36 cellular contexts compared by ENCODE assay signal in the genomic region with DNA sequence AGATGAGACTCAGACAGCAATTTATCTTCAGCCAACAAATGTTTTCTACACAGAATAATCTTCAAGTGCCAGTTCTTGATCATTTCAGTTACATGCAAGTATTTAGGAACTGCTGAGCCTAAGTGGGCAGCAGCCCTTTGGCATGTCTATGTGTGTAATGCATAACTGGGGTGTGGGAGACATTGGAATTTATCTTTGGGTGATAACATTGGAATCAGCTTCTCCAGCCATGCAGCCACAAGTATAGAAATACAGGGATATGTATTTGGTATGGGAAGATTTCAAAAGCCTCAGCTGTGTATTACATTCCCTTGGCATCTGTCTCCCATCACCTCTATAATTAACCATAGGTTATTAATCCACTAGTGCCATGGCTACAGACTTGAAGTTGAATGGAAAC.
"Had no signal": no experiment of that assay in that cellular context is flagged by ENCODE, and none has a peak within 500 bp of the region (broad histone marks: within the 10 kb centered on the region; RNA-seq: fewer than 3 reads in every experiment).

No MANE protein-coding gene starts in this region.

- H3K27me3 Mint-ChIP-seq: activated CD4-positive, alpha-beta memory T cell treated with anti-CD3 and anti-CD28 coated beads for 36 hours; activated CD4-positive, alpha-beta T cell treated with anti-CD3 and anti-CD28 coated beads for 36 hours; activated CD4-positive, alpha-beta T cell treated with anti-CD3 and anti-CD28 coated beads, Interleukin-2, amount 10 ng/mL, durations not matched to agents 24 days and 14 days; activated CD8-positive, alpha-beta memory T cell treated with anti-CD3 and anti-CD28 coated beads, Interleukin-2, amount 10 ng/mL, durations not matched to agents 7 days and 5 days; activated naive CD4-positive, alpha-beta T cell treated with anti-CD3 and anti-CD28 coated beads, Interleukin-2, amount 50 U/mL, for 24 hours; activated naive CD8-positive, alpha-beta T cell treated with anti-CD3 and anti-CD28 coated beads for 36 hours; activated naive CD8-positive, alpha-beta T cell treated with anti-CD3 and anti-CD28 coated beads, Interleukin-2, amount 50 U/mL, for 24 hours; brain; dendritic cell treated with granulocyte-macrophage colony-stimulating factor and Interleukin-4, amounts not matched to agents 40 ng/mL and 50 ng/mL, for 4 days; T-helper 17 cell had no signal

- H3K9me3 Mint-ChIP-seq: activated CD4-positive, alpha-beta memory T cell treated with anti-CD3 and anti-CD28 coated beads for 36 hours; activated CD4-positive, alpha-beta T cell treated with anti-CD3 and anti-CD28 coated beads, Interleukin-2, amount 10 ng/mL, durations not matched to agents 24 days and 14 days; activated naive CD4-positive, alpha-beta T cell treated with anti-CD3 and anti-CD28 coated beads for 36 hours; activated naive CD4-positive, alpha-beta T cell treated with anti-CD3 and anti-CD28 coated beads, Interleukin-2, amount 50 U/mL, for 24 hours; activated naive CD8-positive, alpha-beta T cell treated with anti-CD3 and anti-CD28 coated beads for 36 hours; activated naive CD8-positive, alpha-beta T cell treated with anti-CD3 and anti-CD28 coated beads, Interleukin-2, amount 50 U/mL, for 24 hours; activated T-helper 1 cell treated with anti-CD3 and anti-CD28 coated beads, Interleukin-12 subunit alpha, Interleukin-12 subunit beta, Interleukin-2, Interleukin-4 antibody, amounts not matched to agents 30 ng/mL and 10 ng/mL and 1 ng/mL, durations not matched to agents 14 hours and 24 hours and 36 hours; activated T-helper 2 cell treated with anti-CD3 and anti-CD28 coated beads, Interferon-gamma antibody, Interleukin-2, Interleukin-4, amounts not matched to agents 10 μg/mL and 5 μg/mL and 100 μg/mL, durations not matched to agents 14 hours and 24 hours and 36 hours; dendritic cell treated with granulocyte-macrophage colony-stimulating factor and Interleukin-4, amounts not matched to agents 40 ng/mL and 50 ng/mL, for 4 days; endodermal cell; T-helper 2 cell treated with Interferon-gamma antibody and Interleukin-4, amounts not matched to agents 5 μg/mL and 100 μg/mL, for 36 hours had no signal

- H3K36me3 ChIP-seq: adrenal gland, breast epithelium, cardiac muscle cell had no signal

- H3K4me1 ChIP-seq: adrenal gland, breast epithelium had no signal

- H3K4me3 Mint-ChIP-seq: activated CD4-positive, alpha-beta memory T cell treated with anti-CD3 and anti-CD28 coated beads for 36 hours; activated CD4-positive, alpha-beta T cell treated with anti-CD3 and anti-CD28 coated beads for 36 hours; activated CD4-positive, alpha-beta T cell treated with anti-CD3 and anti-CD28 coated beads, Interleukin-2, amount 10 ng/mL, durations not matched to agents 24 days and 14 days; activated CD8-positive, alpha-beta memory T cell treated with anti-CD3 and anti-CD28 coated beads, Interleukin-2, amount 10 ng/mL, durations not matched to agents 7 days and 5 days; activated CD8-positive, alpha-beta T cell treated with anti-CD3 and anti-CD28 coated beads, Interleukin-2, amount 10 ng/mL, durations not matched to agents 7 days and 5 days; activated naive CD4-positive, alpha-beta T cell treated with anti-CD3 and anti-CD28 coated beads for 36 hours; activated naive CD4-positive, alpha-beta T cell treated with anti-CD3 and anti-CD28 coated beads, Interleukin-2, amount 50 U/mL, for 24 hours; activated naive CD8-positive, alpha-beta T cell treated with anti-CD3 and anti-CD28 coated beads for 36 hours; activated naive CD8-positive, alpha-beta T cell treated with anti-CD3 and anti-CD28 coated beads, Interleukin-2, amount 50 U/mL, for 24 hours; activated T-helper 1 cell treated with anti-CD3 and anti-CD28 coated beads, Interleukin-12 subunit alpha, Interleukin-12 subunit beta, Interleukin-2, Interleukin-4 antibody, amounts not matched to agents 30 ng/mL and 10 ng/mL and 1 ng/mL, durations not matched to agents 14 hours and 24 hours and 36 hours; brain; dendritic cell treated with granulocyte-macrophage colony-stimulating factor and Interleukin-4, amounts not matched to agents 40 ng/mL and 50 ng/mL, for 4 days; endodermal cell; T-helper 17 cell; T-helper 2 cell treated with Interferon-gamma antibody and Interleukin-4, amounts not matched to agents 5 μg/mL and 100 μg/mL, for 36 hours had no signal

- ATAC-seq: activated CD4-positive, alpha-beta T cell treated with anti-CD3 and anti-CD28 coated beads for 36 hours; activated CD8-positive, alpha-beta memory T cell treated with anti-CD3 and anti-CD28 coated beads, Interleukin-2, amount 10 ng/mL, durations not matched to agents 7 days and 5 days; activated CD8-positive, alpha-beta T cell treated with anti-CD3 and anti-CD28 coated beads, Interleukin-2, amount 10 ng/mL, durations not matched to agents 7 days and 5 days; activated naive CD8-positive, alpha-beta T cell treated with anti-CD3 and anti-CD28 coated beads, Interleukin-2, amount 50 U/mL, for 24 hours; esophagus mucosa; T-helper 17 cell had no signal

- DNase-seq: activated CD4-positive, alpha-beta memory T cell treated with anti-CD3 and anti-CD28 coated beads for 36 hours; activated CD4-positive, alpha-beta T cell treated with anti-CD3 and anti-CD28 coated beads for 36 hours; activated CD4-positive, alpha-beta T cell treated with anti-CD3 and anti-CD28 coated beads, Interleukin-2, amount 10 ng/mL, durations not matched to agents 24 days and 14 days; activated CD4-positive, CD25-positive, alpha-beta regulatory T cell; activated CD4-positive, CD25-positive, alpha-beta regulatory T cell treated with anti-CD3 and anti-CD28 coated beads, Interleukin-2, amount 50 U/mL, for 72 hours; activated CD8-positive, alpha-beta memory T cell treated with anti-CD3 and anti-CD28 coated beads, Interleukin-2, amount 10 ng/mL, durations not matched to agents 7 days and 5 days; activated CD8-positive, alpha-beta memory T cell treated with anti-CD3 and anti-CD28 coated beads, Interleukin-2, amount 50 U/mL, for 4 hours; activated CD8-positive, alpha-beta T cell treated with anti-CD3 and anti-CD28 coated beads, Interleukin-2, amount 10 ng/mL, durations not matched to agents 7 days and 5 days; activated effector memory CD4-positive, alpha-beta T cell treated with anti-CD3 and anti-CD28 coated beads, Interleukin-2, amount 50 U/mL, for 16 hours; activated naive CD4-positive, alpha-beta T cell treated with anti-CD3 and anti-CD28 coated beads for 36 hours; activated naive CD8-positive, alpha-beta T cell treated with anti-CD3 and anti-CD28 coated beads for 36 hours; activated naive CD8-positive, alpha-beta T cell treated with anti-CD3 and anti-CD28 coated beads, Interleukin-2, amount 50 U/mL, for 24 hours; activated T-cell treated with anti-CD3 and anti-CD28 coated beads, Interleukin-2, amount 50 U/mL, for 1 hour; activated T-cell treated with anti-CD3 and anti-CD28 coated beads, Interleukin-2, amount 50 U/mL, for 48 hours; adrenal gland; amygdala; aorta; central memory CD4-positive, alpha-beta T cell; dorsolateral prefrontal cortex; effector memory CD4-positive, alpha-beta T cell; endodermal cell; foreskin fibroblast; head of caudate nucleus; T-helper 17 cell; T1000 had no signal

- H3K9me3 ChIP-seq: adrenal gland, breast epithelium had no signal

- H3K4me3 ChIP-seq: adrenal gland, breast epithelium, cardiac muscle cell, coronary artery, dorsolateral prefrontal cortex had no signal

- H3K27ac ChIP-seq: adrenal gland, breast epithelium, cardiac muscle cell, coronary artery, dorsolateral prefrontal cortex had no signal

- FAIRE-seq: frontal cortex had no signal

- H3K36me3 Mint-ChIP-seq: activated CD4-positive, alpha-beta memory T cell treated with anti-CD3 and anti-CD28 coated beads for 36 hours; activated naive CD8-positive, alpha-beta T cell treated with anti-CD3 and anti-CD28 coated beads for 36 hours; brain had no signal

- H3K4me1 Mint-ChIP-seq: activated CD8-positive, alpha-beta memory T cell treated with anti-CD3 and anti-CD28 coated beads, Interleukin-2, amount 10 ng/mL, durations not matched to agents 7 days and 5 days; activated naive CD4-positive, alpha-beta T cell treated with anti-CD3 and anti-CD28 coated beads, Interleukin-2, amount 50 U/mL, for 24 hours had no signal

- H3K27ac Mint-ChIP-seq: activated CD4-positive, alpha-beta memory T cell treated with anti-CD3 and anti-CD28 coated beads for 36 hours; activated CD4-positive, alpha-beta T cell treated with anti-CD3 and anti-CD28 coated beads for 36 hours; activated CD4-positive, alpha-beta T cell treated with anti-CD3 and anti-CD28 coated beads, Interleukin-2, amount 10 ng/mL, durations not matched to agents 24 days and 14 days; activated CD8-positive, alpha-beta memory T cell treated with anti-CD3 and anti-CD28 coated beads, Interleukin-2, amount 10 ng/mL, durations not matched to agents 7 days and 5 days; activated CD8-positive, alpha-beta T cell treated with anti-CD3 and anti-CD28 coated beads, Interleukin-2, amount 10 ng/mL, durations not matched to agents 7 days and 5 days; activated naive CD4-positive, alpha-beta T cell treated with anti-CD3 and anti-CD28 coated beads for 36 hours; activated naive CD4-positive, alpha-beta T cell treated with anti-CD3 and anti-CD28 coated beads, Interleukin-2, amount 50 U/mL, for 24 hours; activated naive CD8-positive, alpha-beta T cell treated with anti-CD3 and anti-CD28 coated beads for 36 hours; activated naive CD8-positive, alpha-beta T cell treated with anti-CD3 and anti-CD28 coated beads, Interleukin-2, amount 50 U/mL, for 24 hours; activated T-helper 1 cell treated with anti-CD3 and anti-CD28 coated beads, Interleukin-12 subunit alpha, Interleukin-12 subunit beta, Interleukin-2, Interleukin-4 antibody, amounts not matched to agents 30 ng/mL and 10 ng/mL and 1 ng/mL, durations not matched to agents 14 hours and 24 hours and 36 hours; activated T-helper 2 cell treated with anti-CD3 and anti-CD28 coated beads, Interferon-gamma antibody, Interleukin-2, Interleukin-4, amounts not matched to agents 10 μg/mL and 5 μg/mL and 100 μg/mL, durations not matched to agents 14 hours and 24 hours and 36 hours; brain; dendritic cell treated with granulocyte-macrophage colony-stimulating factor and Interleukin-4, amounts not matched to agents 40 ng/mL and 50 ng/mL, for 4 days; endodermal cell; T-helper 17 cell; T-helper 2 cell treated with Interferon-gamma antibody and Interleukin-4, amounts not matched to agents 5 μg/mL and 100 μg/mL, for 36 hours had no signal

- H3K27me3 ChIP-seq: adrenal gland, breast epithelium, cardiac muscle cell, dorsolateral prefrontal cortex had no signal
